23 cellular contexts compared by ENCODE assay signal in the genomic region with DNA sequence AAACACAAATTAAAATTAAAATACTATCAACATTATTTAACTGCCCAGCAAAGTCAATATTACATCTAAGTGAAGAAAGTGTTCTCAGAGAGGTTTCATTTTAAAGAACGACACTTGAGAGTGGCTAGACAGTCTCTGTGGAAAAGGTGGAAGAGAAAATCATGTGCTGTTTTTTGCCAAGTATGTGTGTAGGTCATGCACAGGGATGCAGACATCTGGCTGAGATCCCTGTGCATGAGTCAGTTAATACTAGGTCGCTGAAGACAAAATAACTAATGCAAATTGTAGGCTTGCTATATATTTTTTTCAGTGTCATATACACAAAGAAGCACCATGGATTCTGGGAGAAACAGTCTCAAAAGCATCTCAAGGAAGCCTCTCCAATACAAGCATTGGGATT. TPM values are rescaled to one million over a fixed set of nuclear protein-coding genes. Genes with fewer than 3 reads are reported as not detected.
DNase-seq lines count a peak whose midpoint lies in the region; ATAC-seq, FAIRE-seq and TF ChIP-seq lines count a peak whose summit lies in the region.
"Had no signal": no experiment of that assay in that cellular context is flagged by ENCODE, and none has a peak within 500 bp of the region (broad histone marks: within the 10 kb centered on the region; RNA-seq: fewer than 3 reads in every experiment).

No MANE protein-coding gene starts in this region.

- CTCF ChIA-PET in A549 (lab: Yijun Ruan, JAX), result no interaction called here
- CTCF ChIA-PET in CD4-positive, alpha-beta T cell (lab: Charles Lee), result no interaction called here

- H3K27me3 ChIP-seq in CD4-positive, alpha-beta T cell (ENCODE audit: control insufficient read depth, insufficient read depth, low read length), result no peaks in the 10 kb centered on the region
- H3K27me3 ChIP-seq: hepatocyte, tibial artery had no signal

- H3K4me2 ChIP-seq in A549, result peak overlapping the region; percentile 64
- H3K4me2 ChIP-seq: hepatocyte had no signal

- no peaks in the 10 kb centered on the region for H3K4me1 Mint-ChIP-seq in CD4-positive, alpha-beta T cell (ENCODE audit: low read depth)
- H3K4me1 Mint-ChIP-seq: activated naive CD4-positive, alpha-beta T cell treated with anti-CD3 and anti-CD28 coated beads, Interleukin-2, amount 50 U/mL, for 24 hours; CD4-positive, alpha-beta memory T cell; neural crest cell; stimulated activated memory B cell treated with anti-CD40 and anti-IgM and Interleukin-4, amounts not matched to agents 10 μg/mL and 1 μg/mL and 100 μg/mL, for 72 hours had no signal

- H3K4me3 ChIP-seq in A549 (no peak overlapping the region), cardiac fibroblast (replicated peaks in 1 of 2; ENCODE audit: low read depth in 2 of 2, low read length in 2 of 2) (no peak overlapping the region)
- H3K4me3 ChIP-seq: hepatocyte had no signal

- ATAC-seq in A549, result 0 out of 6 replicates have a peak, but pooled peaks have one; percentile 43 to 45
- ATAC-seq in HG03175 (IDR thresholded peaks at IDR 0.05; ENCODE audit: unreplicated experiment), result no peak
- no peak for ATAC-seq in CD4-positive, alpha-beta T cell (ENCODE audit: poor library complexity)
- ATAC-seq: stimulated activated memory B cell treated with anti-CD40 and anti-IgM and Interleukin-4, amounts not matched to agents 10 μg/mL and 1 μg/mL and 100 μg/mL, for 72 hours had no signal

- no peaks in the 10 kb centered on the region for H3K9me3 ChIP-seq in A549
- H3K9me3 ChIP-seq in CD4-positive, alpha-beta T cell (ENCODE audit: control insufficient read depth, low read length), result no peaks in the 10 kb centered on the region
- H3K9me3 ChIP-seq: tibial artery had no signal

- H3K27me3 Mint-ChIP-seq in CD4-positive, alpha-beta T cell, result peaks cover 10% of the 10 kb centered on the region
- H3K27me3 Mint-ChIP-seq: stimulated activated memory B cell treated with anti-CD40 and anti-IgM and Interleukin-4, amounts not matched to agents 10 μg/mL and 1 μg/mL and 100 μg/mL, for 72 hours had no signal

- no peak overlapping the region for H3K4me3 Mint-ChIP-seq in CD4-positive, alpha-beta T cell
- H3K4me3 Mint-ChIP-seq: activated CD4-positive, alpha-beta memory T cell treated with anti-CD3 and anti-CD28 coated beads for 36 hours; activated naive CD4-positive, alpha-beta T cell treated with anti-CD3 and anti-CD28 coated beads, Interleukin-2, amount 50 U/mL, for 24 hours; activated T-cell treated with anti-CD3 and anti-CD28 coated beads, Interleukin-2, amount 50 U/mL, for 24 hours; CD4-positive, alpha-beta memory T cell; neural crest cell; stimulated activated memory B cell treated with anti-CD40 and anti-IgM and Interleukin-4, amounts not matched to agents 10 μg/mL and 1 μg/mL and 100 μg/mL, for 72 hours; T-helper 1 cell treated with Interleukin-12 subunit alpha and Interleukin-12 subunit beta and Interleukin-4 antibody, amounts not matched to agents 30 μg/mL and 1 μg/mL, for 36 hours had no signal

- DNase-seq in A549 (ENCODE audit: low read depth in 1 of 2, low spot score in 1 of 2) (no peak), LHCN-M2 (ENCODE audit: low read depth) (peak; percentile 27), cardiac fibroblast (ENCODE audit: low read depth in 2 of 2) (peak; percentile 68 to 86), iris pigment epithelial cell (ENCODE audit: low read depth) (peak; percentile 88), NCI-H2227 (lab: John Stamatoyannopoulos, UW; ENCODE audit: unreplicated experiment) (no peak)
- DNase-seq in stimulated activated CD4-positive, alpha-beta T cell treated with anti-CD3 and anti-CD28 coated beads, Interleukin-2, amount 100 ng/mL, for 48 hours, result no peak
- DNase-seq in CD4-positive, alpha-beta T cell, result no peak
- DNase-seq: activated CD4-positive, alpha-beta memory T cell treated with anti-CD3 and anti-CD28 coated beads for 36 hours; activated T-cell treated with anti-CD3 and anti-CD28 coated beads, Interleukin-2, amount 50 U/mL, for 24 hours; CD4-positive, alpha-beta memory T cell; DMS53; kidney; NCI-H1694 treated with DMSO at 0.1 percent for 48 hours; NCI-H510A; SHP77; tibial artery; WERI-Rb-1 had no signal

- TF ChIP-seq CTCF in A549 (IDR thresholded peaks at IDR 0.05) (no peak), cardiac fibroblast (IDR thresholded peaks at IDR 0.05; ENCODE audit: low read depth, low read length) (no peak)
- TF ChIP-seq CTCF in CD4-positive, alpha-beta T cell (IDR thresholded peaks at IDR 0.05), result no peak

- 38% methylated on average over 2 of the region's 2 CpGs for WGBS in A549 (ENCODE audit: missing lambda C conversion rate)

- no peaks in the 10 kb centered on the region for H3K9me3 Mint-ChIP-seq in CD4-positive, alpha-beta T cell
- H3K9me3 Mint-ChIP-seq: activated CD4-positive, alpha-beta memory T cell treated with anti-CD3 and anti-CD28 coated beads for 36 hours; activated naive CD4-positive, alpha-beta T cell treated with anti-CD3 and anti-CD28 coated beads, Interleukin-2, amount 50 U/mL, for 24 hours; activated T-cell treated with anti-CD3 and anti-CD28 coated beads, Interleukin-2, amount 50 U/mL, for 24 hours; neural crest cell; stimulated activated memory B cell treated with anti-CD40 and anti-IgM and Interleukin-4, amounts not matched to agents 10 μg/mL and 1 μg/mL and 100 μg/mL, for 72 hours; T-helper 1 cell treated with Interleukin-12 subunit alpha and Interleukin-12 subunit beta and Interleukin-4 antibody, amounts not matched to agents 30 μg/mL and 1 μg/mL, for 36 hours had no signal

- POLR2A ChIA-PET in A549 (lab: Yijun Ruan, JAX), result interaction anchor here (1.0 kb wide), 2 partner anchors 12 to 26 kb away, joined by 3 to 5 read pairs; no protein-coding TSS in a partner anchor
- POLR2A ChIA-PET in CD4-positive, alpha-beta T cell (lab: Charles Lee), result no interaction called here

- H3K27ac Mint-ChIP-seq in CD4-positive, alpha-beta T cell, result no peak overlapping the region
- H3K27ac Mint-ChIP-seq: activated CD4-positive, alpha-beta memory T cell treated with anti-CD3 and anti-CD28 coated beads for 36 hours; activated naive CD4-positive, alpha-beta T cell treated with anti-CD3 and anti-CD28 coated beads, Interleukin-2, amount 50 U/mL, for 24 hours; activated T-cell treated with anti-CD3 and anti-CD28 coated beads, Interleukin-2, amount 50 U/mL, for 24 hours; CD4-positive, alpha-beta memory T cell; stimulated activated memory B cell treated with anti-CD40 and anti-IgM and Interleukin-4, amounts not matched to agents 10 μg/mL and 1 μg/mL and 100 μg/mL, for 72 hours; T-helper 1 cell treated with Interleukin-12 subunit alpha and Interleukin-12 subunit beta and Interleukin-4 antibody, amounts not matched to agents 30 μg/mL and 1 μg/mL, for 36 hours had no signal

- H3K27ac ChIP-seq in A549, result peak overlapping the region; percentile 45 to 57; a peak in 4 of 6 replicates
- H3K27ac ChIP-seq in CD4-positive, alpha-beta T cell (ENCODE audit: low read depth, low read length), result no peak overlapping the region
- H3K27ac ChIP-seq: hepatocyte, WERI-Rb-1 had no signal

- H3K4me1 ChIP-seq in A549, result peaks cover 12% of the 10 kb centered on the region

- TF ChIP-seq RAD21 in A549 (conservative IDR thresholded peaks at IDR 0.05 in 1 of 2, IDR thresholded peaks at IDR 0.05 in 1 of 2), result no peak

- TF ChIP-seq POLR2A in A549 (IDR thresholded peaks at IDR 0.05; ENCODE audit: low read length), result no peak

- FAIRE-seq in A549 (lab: Jason Lieb, UNC), result no peak
- FAIRE-seq: kidney had no signal

- intact Hi-C loops in CD4-positive, alpha-beta T cell (cut with DNase I, micrococcal nuclease), result no loop called here

- TF ChIP-seq EP300 in A549 (IDR thresholded peaks at IDR 0.05), result no peak

- no peaks in the 10 kb centered on the region for H3K36me3 Mint-ChIP-seq in CD4-positive, alpha-beta T cell (ENCODE audit: low read depth)
- H3K36me3 Mint-ChIP-seq: activated CD4-positive, alpha-beta memory T cell treated with anti-CD3 and anti-CD28 coated beads for 36 hours; activated naive CD4-positive, alpha-beta T cell treated with anti-CD3 and anti-CD28 coated beads, Interleukin-2, amount 50 U/mL, for 24 hours; CD4-positive, alpha-beta memory T cell; stimulated activated memory B cell treated with anti-CD40 and anti-IgM and Interleukin-4, amounts not matched to agents 10 μg/mL and 1 μg/mL and 100 μg/mL, for 72 hours had no signal

TF ChIP-seq in A549, 52 proteins besides CTCF, POLR2A, EP300 and RAD21:
- TF ChIP-seq KDM5A (IDR thresholded peaks at IDR 0.05), result no peak
- TF ChIP-seq ZFP36 (IDR thresholded peaks at IDR 0.05; ENCODE audit: borderline replicate concordance, partially characterized antibody), result peak; percentile 19
- no peak for TF ChIP-seq NPAS2 (CRISPR knock-in tag; IDR thresholded peaks at IDR 0.05; ENCODE audit: borderline replicate concordance)

RNA-seq across cellular contexts. Expression of a gene that starts 44.3 kb away (rescaled TPM):
- polyA plus RNA-seq in A549 (2011; rRNA removed) (0.41 and 0.46 TPM in 2 replicates), A549 (2017; fragmentation: RNase III; extraction: RNeasy Plus Mini Kit Qiagen cat#74134 plus additional on column Dnase treatment) (0.28 to 0.33 TPM (median 0.28 TPM) in 3 replicates)
- polyA plus RNA-seq in A549 (2012; cell fraction: cytosol; rRNA removed), result 0.38 and 0.39 TPM in 2 replicates
- 0.24 and 0.25 TPM in 2 replicates for polyA plus RNA-seq in A549 (2012; cell fraction: nucleus; rRNA removed)
- polyA minus RNA-seq in A549 (2011; rRNA and poly(A)+ RNA removed), result 0.29 and 0.37 TPM in 2 replicates
- total RNA-seq in LHCN-M2 (2014; rRNA removed), result 2.9 and 7.7 TPM in 2 replicates
- 1.00 TPM for polyA plus RNA-seq in LHCN-M2 (2012)
- not detected for total RNA-seq in CD4-positive, alpha-beta T cell
- total RNA-seq: CD4-positive, alpha-beta memory T cell had no signal
- polyA plus RNA-seq: CD4-positive, alpha-beta memory T cell had no signal

RNA-seq across cellular contexts. Expression of a gene that starts 48.5 kb away (rescaled TPM):
- polyA plus RNA-seq in A549 (2011; rRNA removed) (2.6 and 2.7 TPM in 2 replicates), A549 (2017; fragmentation: RNase III; extraction: RNeasy Plus Mini Kit Qiagen cat#74134 plus additional on column Dnase treatment) (4.3 to 6.4 TPM (median 4.5 TPM) in 3 replicates)
- 0.13 and 0.27 TPM in 2 replicates for polyA plus RNA-seq in A549 (2012; cell fraction: cytosol; rRNA removed)
- polyA plus RNA-seq in A549 (2012; cell fraction: nucleus; rRNA removed), result 0.20 and 0.44 TPM in 2 replicates
- polyA minus RNA-seq in A549 (2011; rRNA and poly(A)+ RNA removed), result 1.2 and 1.6 TPM in 2 replicates
- 5.6 and 7.2 TPM in 2 replicates for total RNA-seq in LHCN-M2 (2014; rRNA removed)
- 2.8 TPM for polyA plus RNA-seq in LHCN-M2 (2012)
- total RNA-seq in CD4-positive, alpha-beta T cell, result under 1 TPM; 0.52 to 0.64 TPM

RNA-seq across cellular contexts. Expression of a gene that starts 48.6 kb away (rescaled TPM):
- 2.9 and 4.8 TPM in 2 replicates for polyA plus RNA-seq in A549 (2011; rRNA removed)
- 0.57 and 0.74 TPM in 2 replicates for polyA plus RNA-seq in A549 (2012; cell fraction: cytosol; rRNA removed)
- polyA plus RNA-seq in A549 (2012; cell fraction: nucleus; rRNA removed), result 0.37 and 0.65 TPM in 2 replicates
- polyA plus RNA-seq in A549 (2017; fragmentation: RNase III; extraction: RNeasy Plus Mini Kit Qiagen cat#74134 plus additional on column Dnase treatment), result 2.2 to 3.0 TPM (median 2.8 TPM) in 3 replicates
- polyA minus RNA-seq in A549 (2011; rRNA and poly(A)+ RNA removed), result 0.49 and 0.58 TPM in 2 replicates
- total RNA-seq in LHCN-M2 (2014; rRNA removed), result 5.1 and 6.8 TPM in 2 replicates
- 1.3 TPM for polyA plus RNA-seq in LHCN-M2 (2012)
- under 1 TPM; 0.93 to 0.95 TPM for total RNA-seq in CD4-positive, alpha-beta T cell

Comparison
In these comparisons a context has a peak if more than half of its experiments do, and no peak if none do; other contexts are left out.
1. ATAC-seq: peak in A549 (2 of 2); none in HG03175 (single experiment) and CD4-positive, alpha-beta T cell (single experiment).
2. DNase-seq: peak in LHCN-M2 (single experiment), cardiac fibroblast (2 of 2) and iris pigment epithelial cell (single experiment); none in A549 (0 of 2), NCI-H2227 (single experiment), stimulated activated CD4-positive, alpha-beta T cell treated with anti-CD3 and anti-CD28 coated beads, Interleukin-2, amount 100 ng/mL, for 48 hours (0 of 2) and CD4-positive, alpha-beta T cell (0 of 10).